Comparison of ENCODE assay signal across 8 cellular contexts in the genomic region with DNA sequence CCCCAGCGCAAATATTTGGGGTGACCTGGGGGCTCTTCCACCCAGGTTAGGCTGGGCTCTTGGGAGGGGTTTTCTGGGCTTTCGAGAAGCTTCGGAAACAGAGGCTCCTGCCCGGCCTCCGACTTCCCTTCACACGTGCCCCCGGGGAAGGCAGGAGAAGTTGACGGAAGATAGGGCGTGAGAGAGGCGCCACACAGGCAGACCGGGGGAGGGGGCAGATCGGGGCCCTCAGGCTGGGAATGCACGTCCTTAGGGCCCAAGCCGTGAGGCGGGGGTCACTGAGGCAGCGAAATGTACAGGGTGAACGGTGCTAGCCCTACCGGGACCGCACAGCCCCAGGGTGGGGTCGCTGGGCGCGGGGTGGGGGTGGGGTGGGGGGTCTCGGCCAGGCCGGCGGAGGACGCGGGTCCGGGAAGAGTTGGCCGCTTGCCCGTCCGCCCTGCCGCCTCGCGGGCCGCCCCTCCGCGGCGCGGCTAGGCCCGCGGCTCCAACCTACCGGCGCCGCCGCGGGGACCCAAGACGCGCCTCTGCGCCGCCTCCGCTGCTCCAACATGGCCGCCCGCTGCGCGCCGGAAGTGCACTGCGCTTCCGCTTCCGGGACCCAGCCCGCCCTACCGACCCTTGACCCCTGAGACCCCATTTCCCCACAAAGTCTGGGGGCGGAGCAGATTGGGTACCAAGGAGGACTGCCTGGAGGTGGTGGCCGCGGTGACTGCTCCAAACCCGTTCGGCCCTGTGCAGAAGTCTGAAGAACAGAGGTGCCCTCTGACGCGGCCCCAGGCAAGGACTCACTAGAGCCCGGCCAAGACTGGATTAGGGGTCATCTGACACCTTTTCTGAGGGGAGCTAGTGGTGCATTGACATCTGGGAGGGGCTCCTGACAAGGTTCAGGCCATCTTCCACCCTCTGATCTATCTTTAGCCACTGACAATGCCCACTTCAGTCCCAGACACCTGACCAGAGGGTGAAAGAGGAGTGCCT. TPM values are rescaled to one million over a fixed set of nuclear protein-coding genes. Genes with fewer than 3 reads are reported as not detected.
DNase-seq lines count a peak whose midpoint lies in the region; ATAC-seq and TF ChIP-seq lines count a peak whose summit lies in the region.

Gene CCDC71 (minus strand): TSS at position 561 of the 981 bp plus-strand sequence. CDS start 2,123 bp downstream, outside the sequence.

- H3K36me3 ChIP-seq in parathyroid adenoma (ENCODE audit: control insufficient read depth, insufficient read depth, low read length), result no peaks in the 10 kb centered on the region
- H3K36me3 ChIP-seq in thyroid gland, result peaks cover 12% of the 10 kb centered on the region in 2 donors

- TF ChIP-seq CTCF in parathyroid adenoma (IDR thresholded peaks at IDR 0.05), result no peak
- TF ChIP-seq CTCF in thyroid gland (IDR thresholded peaks at IDR 0.05), result no peak

- H3K4me1 ChIP-seq in parathyroid adenoma (peaks cover 10% of the 10 kb centered on the region), thyroid gland (peaks cover 18 to 25% of the 10 kb centered on the region in 2 donors)

- peak within 1 kb of the TSS; percentile 99 for H2AFZ ChIP-seq in parathyroid adenoma

- intact Hi-C loops in Right ventricle myocardium inferior (cut with DNase I) (loop anchor here (2.0 kb wide), 1 partner anchor 33 kb away; the partner anchor contains the start of gene LAMB2), thyroid gland (cut with DNase I) (no loop called here)

- peak; percentile 95 for DNase-seq in AG20443 (ENCODE audit: low spot score)
- DNase-seq in Jurkat, Clone E6-1 (ENCODE audit: low read depth, low spot score), result peak; percentile 67
- DNase-seq in SKM-1 treated with dmso at 0.1 percent for 144 hours (lab: John Stamatoyannopoulos, UW; ENCODE audit: unreplicated experiment), result peak; percentile 37
- peak; percentile 79 to 85 for DNase-seq in activated naive CD4-positive, alpha-beta T cell treated with anti-CD3 and anti-CD28 coated beads, Interleukin-2, amount 50 U/mL, for 72 hours (ENCODE audit: low spot score in 2 of 2)
- peak; percentile 91 for DNase-seq in Right ventricle myocardium inferior (ENCODE audit: missing footprints)
- DNase-seq in thyroid gland, result peak; percentile 65

- peak; percentile 80 to 86 for ATAC-seq in activated naive CD4-positive, alpha-beta T cell treated with anti-CD3 and anti-CD28 coated beads, Interleukin-2, amount 50 U/mL, for 72 hours
- peak; percentile 72 for ATAC-seq in Right ventricle myocardium inferior

- H3K27ac ChIP-seq in parathyroid adenoma (peak within 1 kb of the TSS; percentile 83), thyroid gland (peak within 1 kb of the TSS; percentile 89 to 96 (median 90))

- WGBS in thyroid gland, 2 donors, result 0 to 12% methylated on average over 6 to 12 of the region's 69 CpGs

- peak within 1 kb of the TSS; percentile 96 to 97 for H3K27ac Mint-ChIP-seq in activated naive CD4-positive, alpha-beta T cell treated with anti-CD3 and anti-CD28 coated beads, Interleukin-2, amount 50 U/mL, for 72 hours

- H3K27me3 ChIP-seq in parathyroid adenoma (ENCODE audit: control insufficient read depth, insufficient read depth, low read length), result no peaks in the 10 kb centered on the region
- H3K27me3 ChIP-seq in thyroid gland, result no peaks in the 10 kb centered on the region

- H3K36me3 Mint-ChIP-seq in activated naive CD4-positive, alpha-beta T cell treated with anti-CD3 and anti-CD28 coated beads, Interleukin-2, amount 50 U/mL, for 72 hours, result peaks cover 22 to 31% of the 10 kb centered on the region in 2 donors

- TF ChIP-seq POLR2A in GM19193 (IDR thresholded peaks at IDR 0.05; ENCODE audit: extremely low read depth, insufficient read depth, insufficient read length), result peak; percentile 77
- TF ChIP-seq POLR2A in thyroid gland (IDR thresholded peaks at IDR 0.05), result peak; percentile 17 to 75

- H3K9ac ChIP-seq in parathyroid adenoma, result no peak within 1 kb of the TSS

- H3K9me3 Mint-ChIP-seq in activated naive CD4-positive, alpha-beta T cell treated with anti-CD3 and anti-CD28 coated beads, Interleukin-2, amount 50 U/mL, for 72 hours, result no peaks in the 10 kb centered on the region

- H3K79me2 ChIP-seq in parathyroid adenoma, result peaks cover 4% of the 10 kb centered on the region

- H3K9me3 ChIP-seq in parathyroid adenoma (ENCODE audit: control insufficient read depth, low read length), result no peaks in the 10 kb centered on the region
- H3K9me3 ChIP-seq in thyroid gland, result no peaks in the 10 kb centered on the region

- H3K4me2 ChIP-seq in parathyroid adenoma (ENCODE audit: low read length), result peak within 1 kb of the TSS; percentile 89

- H3K4me3 ChIP-seq in Jurkat, Clone E6-1 (ENCODE audit: low read length), result peak within 1 kb of the TSS; percentile 73
- peak within 1 kb of the TSS; percentile 67 for H3K4me3 ChIP-seq in parathyroid adenoma (ENCODE audit: low read depth, low read length)
- peak within 1 kb of the TSS; percentile 75 to 95 (median 88) for H3K4me3 ChIP-seq in thyroid gland (replicated peaks in 1 of 3)

RNA-seq across cellular contexts. Expression of gene CCDC71, which starts in this region (rescaled TPM):
- polyA plus RNA-seq in Jurkat, Clone E6-1 (2012; ENCODE audit: insufficient read depth, insufficient read length), result 28.9 TPM
- total RNA-seq in activated naive CD4-positive, alpha-beta T cell treated with anti-CD3 and anti-CD28 coated beads, Interleukin-2, amount 50 U/mL, for 72 hours, result 10 to 100 TPM; 10.2 to 20.3 TPM
- total RNA-seq in Right ventricle myocardium inferior (9.4 TPM), thyroid gland (10 to 100 TPM; 35.2 to 63.7 (median 58.5) TPM)

Comparison
In these comparisons a context has a peak if more than half of its experiments do, and no peak if none do; other contexts are left out.
1. Peak in every context shown above with its lines: DNase-seq, ATAC-seq, H3K4me3 ChIP-seq and H3K27ac ChIP-seq.
2. DNase-seq: peak in every context shown above with its lines; median percentile 95 in AG20443; 91 in Right ventricle myocardium inferior; 82 in activated naive CD4-positive, alpha-beta T cell treated with anti-CD3 and anti-CD28 coated beads, Interleukin-2, amount 50 U/mL, for 72 hours; 67 in Jurkat, Clone E6-1; 65 in thyroid gland; 37 in SKM-1 treated with dmso at 0.1 percent for 144 hours.